In the genomic region with DNA sequence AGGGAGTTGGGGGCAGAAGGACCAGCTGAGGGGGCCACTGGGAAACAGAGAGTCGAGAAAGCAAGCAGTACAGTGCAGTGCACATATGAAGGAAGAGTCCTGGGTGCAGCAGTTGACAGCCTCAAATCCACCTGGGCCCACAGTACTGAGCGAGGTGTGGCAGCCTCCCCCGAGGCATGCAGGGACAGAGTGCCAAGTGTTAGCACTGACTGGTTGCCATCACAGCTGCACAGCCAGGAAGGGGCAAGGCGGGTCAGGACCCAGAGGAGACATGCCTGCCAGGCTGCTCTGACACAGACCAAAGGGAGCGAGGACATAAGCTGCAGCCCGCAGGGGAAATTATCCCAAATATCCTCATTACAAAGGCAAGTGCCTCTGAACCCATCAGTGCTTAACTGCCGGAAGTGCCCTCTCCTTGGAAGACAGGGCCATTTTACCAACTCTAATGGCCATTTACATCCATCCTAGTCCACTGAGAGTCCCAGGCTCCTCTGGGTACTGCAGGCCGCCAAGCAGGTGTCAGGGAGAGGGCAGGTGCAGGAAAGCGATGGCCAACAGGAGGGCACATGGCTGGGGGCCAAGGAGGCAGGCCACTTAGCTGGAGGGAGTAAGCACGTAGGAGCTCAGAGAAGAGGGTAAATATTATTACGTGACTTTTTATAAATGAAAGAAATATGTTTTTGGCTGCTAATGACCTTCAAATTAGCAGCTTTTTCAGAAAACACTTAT, we compare ENCODE assay signal across 15 cellular contexts.
A peak's percentile ranks its signal among the peaks of the same experiment; 100 is the strongest.
DNase-seq lines count a peak whose midpoint lies in the region; ATAC-seq, FAIRE-seq and TF ChIP-seq lines count a peak whose summit lies in the region.
"Had no signal": no experiment of that assay in that cellular context is flagged by ENCODE, and none has a peak within 500 bp of the region (broad histone marks: within the 10 kb centered on the region; RNA-seq: fewer than 3 reads in every experiment).

No MANE protein-coding gene starts in this region.

- FAIRE-seq in kidney (lab: Jason Lieb, UNC) = no peak
- FAIRE-seq: keratinocyte had no signal

- TF ChIP-seq CTCF in kidney (IDR thresholded peaks at IDR 0.05; ENCODE audit: borderline replicate concordance, extremely low read depth, insufficient read depth) = no peak

- H3K9ac ChIP-seq in kidney (ENCODE audit: low read length in 2 of 2) = no peak overlapping the region

- H3K4me3 ChIP-seq in kidney (ENCODE audit: low read length in 2 of 2) = no peak overlapping the region

- no peaks in the 10 kb centered on the region for H3K9me3 ChIP-seq in kidney (ENCODE audit: control insufficient read depth in 1 of 2, low read length in 2 of 2)

- DNase-seq in DMS53 treated with DMSO at 0.1 percent for 48 hours (lab: John Stamatoyannopoulos, UW; ENCODE audit: unreplicated experiment) (peak; percentile 19), NCI-H146 (lab: John Stamatoyannopoulos, UW) (peak; percentile 92), NCI-H510A (lab: John Stamatoyannopoulos, UW) (peak; percentile 35), kidney (peak; percentile 46), dedifferentiated amniotic fluid mesenchymal stem cell (ENCODE audit: extremely low spot score) (no peak), OCI-M1 (lab: John Stamatoyannopoulos, UW) (no peak)
- no peak for DNase-seq in activated CD4-positive, CD25-positive, alpha-beta regulatory T cell treated with anti-CD3 and anti-CD28 coated beads, Interleukin-2, amount 50 U/mL, for 72 hours
- DNase-seq: activated CD8-positive, alpha-beta T cell treated with anti-CD3 and anti-CD28 coated beads for 36 hours; caudate nucleus; effector memory CD4-positive, alpha-beta T cell; right cardiac atrium; T-helper 1 cell had no signal

- no peak for ATAC-seq in SK-N-SH treated with all-trans-retinoic acid at 6 μM for 48 hours
- ATAC-seq: activated CD8-positive, alpha-beta T cell treated with anti-CD3 and anti-CD28 coated beads for 36 hours had no signal

- H3K27ac ChIP-seq in kidney (ENCODE audit: low read depth in 2 of 2, low read length in 2 of 2) = no peak overlapping the region
- H3K27ac ChIP-seq: VCaP had no signal

- H3K36me3 ChIP-seq in kidney (ENCODE audit: control insufficient read depth in 1 of 2, insufficient read depth in 2 of 2, low read length in 2 of 2) = no peaks in the 10 kb centered on the region

- intact Hi-C loops in kidney (cut with DNase I) = no loop called here

- no peaks in the 10 kb centered on the region for H3K4me1 ChIP-seq in kidney (ENCODE audit: control insufficient read depth in 1 of 2, insufficient read depth in 1 of 2, low read depth in 1 of 2, low read length in 2 of 2)

TF ChIP-seq in SK-N-SH treated with all-trans-retinoic acid at 6 μM for 48 hours, 23 proteins besides CTCF, POLR2A, EP300 and RAD21:
- no peak for TF ChIP-seq ZNF70 (CRISPR knock-in tag; IDR thresholded peaks at IDR 0.05)
- TF ChIP-seq ZNF8 (CRISPR knock-in tag; IDR thresholded peaks at IDR 0.05) = no peak
- TF ChIP-seq, protein P1, sequence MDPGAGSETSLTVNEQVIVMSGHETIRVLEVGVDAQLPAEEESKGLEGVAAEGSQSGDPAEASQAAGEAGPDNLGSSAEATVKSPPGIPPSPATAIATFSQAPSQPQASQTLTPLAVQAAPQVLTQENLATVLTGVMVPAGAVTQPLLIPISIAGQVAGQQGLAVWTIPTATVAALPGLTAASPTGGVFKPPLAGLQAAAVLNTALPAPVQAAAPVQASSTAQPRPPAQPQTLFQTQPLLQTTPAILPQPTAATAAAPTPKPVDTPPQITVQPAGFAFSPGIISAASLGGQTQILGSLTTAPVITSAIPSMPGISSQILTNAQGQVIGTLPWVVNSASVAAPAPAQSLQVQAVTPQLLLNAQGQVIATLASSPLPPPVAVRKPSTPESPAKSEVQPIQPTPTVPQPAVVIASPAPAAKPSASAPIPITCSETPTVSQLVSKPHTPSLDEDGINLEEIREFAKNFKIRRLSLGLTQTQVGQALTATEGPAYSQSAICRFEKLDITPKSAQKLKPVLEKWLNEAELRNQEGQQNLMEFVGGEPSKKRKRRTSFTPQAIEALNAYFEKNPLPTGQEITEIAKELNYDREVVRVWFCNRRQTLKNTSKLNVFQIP (CRISPR knock-in tag; IDR thresholded peaks at IDR 0.05; ENCODE audit: borderline replicate concordance, low read depth) = no peak
- TF ChIP-seq, protein P2, sequence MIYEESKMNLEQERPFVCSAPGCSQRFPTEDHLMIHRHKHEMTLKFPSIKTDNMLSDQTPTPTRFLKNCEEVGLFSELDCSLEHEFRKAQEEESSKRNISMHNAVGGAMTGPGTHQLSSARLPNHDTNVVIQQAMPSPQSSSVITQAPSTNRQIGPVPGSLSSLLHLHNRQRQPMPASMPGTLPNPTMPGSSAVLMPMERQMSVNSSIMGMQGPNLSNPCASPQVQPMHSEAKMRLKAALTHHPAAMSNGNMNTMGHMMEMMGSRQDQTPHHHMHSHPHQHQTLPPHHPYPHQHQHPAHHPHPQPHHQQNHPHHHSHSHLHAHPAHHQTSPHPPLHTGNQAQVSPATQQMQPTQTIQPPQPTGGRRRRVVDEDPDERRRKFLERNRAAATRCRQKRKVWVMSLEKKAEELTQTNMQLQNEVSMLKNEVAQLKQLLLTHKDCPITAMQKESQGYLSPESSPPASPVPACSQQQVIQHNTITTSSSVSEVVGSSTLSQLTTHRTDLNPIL (CRISPR knock-in tag; IDR thresholded peaks at IDR 0.05; ENCODE audit: low read depth) = no peak
- TF ChIP-seq TOX (CRISPR knock-in tag; IDR thresholded peaks at IDR 0.05; ENCODE audit: borderline replicate concordance) = no peak
- TF ChIP-seq ZC3H10 (CRISPR knock-in tag; IDR thresholded peaks at IDR 0.05) = no peak
- no peak for TF ChIP-seq SNAI2 (CRISPR knock-in tag; IDR thresholded peaks at IDR 0.05)
- TF ChIP-seq, protein P3, sequence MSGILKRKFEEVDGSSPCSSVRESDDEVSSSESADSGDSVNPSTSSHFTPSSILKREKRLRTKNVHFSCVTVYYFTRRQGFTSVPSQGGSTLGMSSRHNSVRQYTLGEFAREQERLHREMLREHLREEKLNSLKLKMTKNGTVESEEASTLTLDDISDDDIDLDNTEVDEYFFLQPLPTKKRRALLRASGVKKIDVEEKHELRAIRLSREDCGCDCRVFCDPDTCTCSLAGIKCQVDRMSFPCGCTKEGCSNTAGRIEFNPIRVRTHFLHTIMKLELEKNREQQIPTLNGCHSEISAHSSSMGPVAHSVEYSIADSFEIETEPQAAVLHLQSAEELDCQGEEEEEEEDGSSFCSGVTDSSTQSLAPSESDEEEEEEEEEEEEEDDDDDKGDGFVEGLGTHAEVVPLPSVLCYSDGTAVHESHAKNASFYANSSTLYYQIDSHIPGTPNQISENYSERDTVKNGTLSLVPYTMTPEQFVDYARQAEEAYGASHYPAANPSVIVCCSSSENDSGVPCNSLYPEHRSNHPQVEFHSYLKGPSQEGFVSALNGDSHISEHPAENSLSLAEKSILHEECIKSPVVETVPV (CRISPR knock-in tag; IDR thresholded peaks at IDR 0.05) = no peak
- TF ChIP-seq PPARA (CRISPR knock-in tag; IDR thresholded peaks at IDR 0.05; ENCODE audit: borderline replicate concordance) = no peak
- TF ChIP-seq ISL1 (CRISPR knock-in tag; IDR thresholded peaks at IDR 0.05) = no peak
- TF ChIP-seq, protein P4, sequence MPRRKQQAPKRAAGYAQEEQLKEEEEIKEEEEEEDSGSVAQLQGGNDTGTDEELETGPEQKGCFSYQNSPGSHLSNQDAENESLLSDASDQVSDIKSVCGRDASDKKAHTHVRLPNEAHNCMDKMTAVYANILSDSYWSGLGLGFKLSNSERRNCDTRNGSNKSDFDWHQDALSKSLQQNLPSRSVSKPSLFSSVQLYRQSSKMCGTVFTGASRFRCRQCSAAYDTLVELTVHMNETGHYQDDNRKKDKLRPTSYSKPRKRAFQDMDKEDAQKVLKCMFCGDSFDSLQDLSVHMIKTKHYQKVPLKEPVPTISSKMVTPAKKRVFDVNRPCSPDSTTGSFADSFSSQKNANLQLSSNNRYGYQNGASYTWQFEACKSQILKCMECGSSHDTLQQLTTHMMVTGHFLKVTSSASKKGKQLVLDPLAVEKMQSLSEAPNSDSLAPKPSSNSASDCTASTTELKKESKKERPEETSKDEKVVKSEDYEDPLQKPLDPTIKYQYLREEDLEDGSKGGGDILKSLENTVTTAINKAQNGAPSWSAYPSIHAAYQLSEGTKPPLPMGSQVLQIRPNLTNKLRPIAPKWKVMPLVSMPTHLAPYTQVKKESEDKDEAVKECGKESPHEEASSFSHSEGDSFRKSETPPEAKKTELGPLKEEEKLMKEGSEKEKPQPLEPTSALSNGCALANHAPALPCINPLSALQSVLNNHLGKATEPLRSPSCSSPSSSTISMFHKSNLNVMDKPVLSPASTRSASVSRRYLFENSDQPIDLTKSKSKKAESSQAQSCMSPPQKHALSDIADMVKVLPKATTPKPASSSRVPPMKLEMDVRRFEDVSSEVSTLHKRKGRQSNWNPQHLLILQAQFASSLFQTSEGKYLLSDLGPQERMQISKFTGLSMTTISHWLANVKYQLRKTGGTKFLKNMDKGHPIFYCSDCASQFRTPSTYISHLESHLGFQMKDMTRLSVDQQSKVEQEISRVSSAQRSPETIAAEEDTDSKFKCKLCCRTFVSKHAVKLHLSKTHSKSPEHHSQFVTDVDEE (CRISPR knock-in tag; IDR thresholded peaks at IDR 0.05) = no peak
- no peak for TF ChIP-seq ZFP3 (CRISPR knock-in tag; IDR thresholded peaks at IDR 0.05)
- no peak for TF ChIP-seq GLIS3 (CRISPR knock-in tag; IDR thresholded peaks at IDR 0.05)
- TF ChIP-seq TCF4 (CRISPR knock-in tag; IDR thresholded peaks at IDR 0.05; ENCODE audit: borderline replicate concordance) = no peak
- no peak for TF ChIP-seq OSR1 (CRISPR knock-in tag; IDR thresholded peaks at IDR 0.05)
- TF ChIP-seq ARNTL (CRISPR knock-in tag; IDR thresholded peaks at IDR 0.05; ENCODE audit: borderline replicate concordance, low read depth) = no peak
- no peak for TF ChIP-seq ZFP30 (CRISPR knock-in tag; IDR thresholded peaks at IDR 0.05)

Comparison
In these comparisons a context has a peak if more than half of its experiments do, and no peak if none do; other contexts are left out.
1. DNase-seq: peak in DMS53 treated with DMSO at 0.1 percent for 48 hours (single experiment), NCI-H146 (single experiment), NCI-H510A (single experiment) and kidney (single experiment); none in dedifferentiated amniotic fluid mesenchymal stem cell (single experiment), OCI-M1 (single experiment) and activated CD4-positive, CD25-positive, alpha-beta regulatory T cell treated with anti-CD3 and anti-CD28 coated beads, Interleukin-2, amount 50 U/mL, for 72 hours (single experiment).